ENCODE assay signal across 18 cellular contexts in genomic region chr14:28676481-28676880, GRCh38.
DNase-seq lines count a peak whose midpoint lies in the region; ATAC-seq and FAIRE-seq lines count a peak whose summit lies in the region.
"Had no signal": no experiment of that assay in that cellular context is flagged by ENCODE, and none has a peak within 500 bp of the region (broad histone marks: within the 10 kb centered on the region; RNA-seq: fewer than 3 reads in every experiment).

No MANE protein-coding gene starts in this region.

- no peaks in the 10 kb centered on the region for H3K4me1 Mint-ChIP-seq in activated CD4-positive, alpha-beta T cell treated with anti-CD3 and anti-CD28 coated beads for 36 hours
- H3K4me1 Mint-ChIP-seq: IgD-negative memory B cell, nephron progenitor cell had no signal

- H3K27me3 Mint-ChIP-seq in activated CD4-positive, alpha-beta T cell treated with anti-CD3 and anti-CD28 coated beads for 36 hours = no peaks in the 10 kb centered on the region
- H3K27me3 Mint-ChIP-seq: IgD-negative memory B cell had no signal

- no peak for DNase-seq in activated CD4-positive, alpha-beta T cell treated with anti-CD3 and anti-CD28 coated beads for 36 hours
- no peak for DNase-seq in activated CD4-positive, alpha-beta T cell treated with anti-CD3 and anti-CD28 coated beads for 48 hours
- DNase-seq in SW480 (ENCODE audit: low spot score) = peak; percentile 46
- DNase-seq in fibroblast of the conjunctiva (ENCODE audit: low read depth) = peak; percentile 45
- peak; percentile 30 for DNase-seq in urothelium cell line (ENCODE audit: low spot score)
- DNase-seq in kidney glomerular epithelial cell (lab: John Stamatoyannopoulos, UW) = no peak
- DNase-seq in activated gamma-delta T cell treated with Interleukin-2 at 50 U/mL for 16 hours = no peak
- DNase-seq: activated CD4-positive, alpha-beta T cell treated with anti-CD3 and anti-CD28 coated beads, Interleukin-2, amount 50 U/mL, for 4 hours; Caco-2; left cardiac atrium; NCI-H187 treated with DMSO at 0.1 percent for 48 hours; nephron progenitor cell; spleen; thyroid gland had no signal

- CTCF ChIA-PET in activated CD4-positive, alpha-beta T cell treated with anti-CD3 and anti-CD28 coated beads for 36 hours (lab: Charles Lee) = no interaction called here

- ATAC-seq in activated CD4-positive, alpha-beta T cell treated with anti-CD3 and anti-CD28 coated beads for 36 hours = peak; percentile 60
- no peak for ATAC-seq in GM21786 (IDR thresholded peaks at IDR 0.05; ENCODE audit: unreplicated experiment)
- ATAC-seq: left cardiac atrium had no signal

- no peak overlapping the region for H3K27ac Mint-ChIP-seq in activated CD4-positive, alpha-beta T cell treated with anti-CD3 and anti-CD28 coated beads for 36 hours
- H3K27ac Mint-ChIP-seq: IgD-negative memory B cell; nephron progenitor cell; T-helper 1 cell treated with Interleukin-12 subunit alpha and Interleukin-12 subunit beta and Interleukin-4 antibody, amounts not matched to agents 30 μg/mL and 1 μg/mL, for 36 hours had no signal

- intact Hi-C loops in activated CD4-positive, alpha-beta T cell treated with anti-CD3 and anti-CD28 coated beads for 36 hours (cut with DNase I, micrococcal nuclease) = no loop called here

- H3K9me3 Mint-ChIP-seq in activated CD4-positive, alpha-beta T cell treated with anti-CD3 and anti-CD28 coated beads for 36 hours (ENCODE audit: low read depth) = peaks cover 14% of the 10 kb centered on the region
- H3K9me3 Mint-ChIP-seq: nephron progenitor cell had no signal

- no peak for FAIRE-seq in urothelium cell line (lab: Jason Lieb, UNC)
- FAIRE-seq: A204.1 had no signal

- no peaks in the 10 kb centered on the region for H3K36me3 Mint-ChIP-seq in activated CD4-positive, alpha-beta T cell treated with anti-CD3 and anti-CD28 coated beads for 36 hours (ENCODE audit: low read depth)

- POLR2A ChIA-PET in activated CD4-positive, alpha-beta T cell treated with anti-CD3 and anti-CD28 coated beads for 36 hours (lab: Charles Lee) = no interaction called here

- no peak overlapping the region for H3K4me3 Mint-ChIP-seq in activated CD4-positive, alpha-beta T cell treated with anti-CD3 and anti-CD28 coated beads for 36 hours
- H3K4me3 Mint-ChIP-seq: IgD-negative memory B cell; nephron progenitor cell; T-helper 1 cell treated with Interleukin-12 subunit alpha and Interleukin-12 subunit beta and Interleukin-4 antibody, amounts not matched to agents 30 μg/mL and 1 μg/mL, for 36 hours had no signal

Comparison
In these comparisons a context has a peak if more than half of its experiments do, and no peak if none do; other contexts are left out.
1. DNase-seq: peak in SW480 (single experiment), fibroblast of the conjunctiva (single experiment) and urothelium cell line (single experiment); none in activated CD4-positive, alpha-beta T cell treated with anti-CD3 and anti-CD28 coated beads for 36 hours (single experiment), activated CD4-positive, alpha-beta T cell treated with anti-CD3 and anti-CD28 coated beads for 48 hours (single experiment), kidney glomerular epithelial cell (single experiment) and activated gamma-delta T cell treated with Interleukin-2 at 50 U/mL for 16 hours (single experiment).